Comparison of ENCODE assay signal across 2 cellular contexts in genomic region chr3:122572940-122573412, GRCh38.
A peak's percentile ranks its signal among the peaks of the same experiment; 100 is the strongest.
TF ChIP-seq lines count a peak whose summit lies in the region.

No MANE protein-coding gene starts in this region.

TF ChIP-seq in HEK293, 187 proteins besides CTCF, POLR2A, EP300 and RAD21 (continues in another document):
- peak; percentile 55; the same call in 1 of the 2 replicates for TF ChIP-seq ZNF398 (tag by site-specific recombination; IDR thresholded peaks at IDR 0.05)
- TF ChIP-seq WT1 (tag by site-specific recombination; IDR thresholded peaks at IDR 0.05), result peak; percentile 65; the same call in 1 of the 2 replicates
- TF ChIP-seq SP3 (tag by site-specific recombination; IDR thresholded peaks at IDR 0.05), result no peak; the same call in 1 of the 2 replicates
- no peak for TF ChIP-seq ZNF302 (tag by site-specific recombination; IDR thresholded peaks at IDR 0.05; ENCODE audit: low read depth)
- TF ChIP-seq KLF9 (tag by site-specific recombination; IDR thresholded peaks at IDR 0.05; ENCODE audit: low read depth), result no peak
- TF ChIP-seq INSM2 (tag by site-specific recombination; IDR thresholded peaks at IDR 0.05), result no peak
- no peak for TF ChIP-seq ZNF501 (tag by site-specific recombination; IDR thresholded peaks at IDR 0.05)
- no peak for TF ChIP-seq SETDB1 (IDR thresholded peaks at IDR 0.05; ENCODE audit: insufficient read length, low read length)
- TF ChIP-seq ZNF785 (tag by site-specific recombination; IDR thresholded peaks at IDR 0.05), result no peak
- TF ChIP-seq PRDM1 (tag by site-specific recombination; IDR thresholded peaks at IDR 0.05), result no peak
- TF ChIP-seq ZNF670 (tag by site-specific recombination; IDR thresholded peaks at IDR 0.05; ENCODE audit: low read depth), result no peak
- peak; percentile 76 for TF ChIP-seq PRDM10 (tag by site-specific recombination; IDR thresholded peaks at IDR 0.05)
- TF ChIP-seq ZNF488 (tag by site-specific recombination; IDR thresholded peaks at IDR 0.05), result no peak
- TF ChIP-seq ZNF558 (tag by site-specific recombination; IDR thresholded peaks at IDR 0.05), result no peak
- TF ChIP-seq ZNF24 (tag by site-specific recombination; IDR thresholded peaks at IDR 0.05), result peak; percentile 70
- no peak for TF ChIP-seq ZNF354C (tag by site-specific recombination; IDR thresholded peaks at IDR 0.05; ENCODE audit: borderline replicate concordance, low read depth)
- no peak for TF ChIP-seq KLF10 (tag by site-specific recombination; IDR thresholded peaks at IDR 0.05)
- no peak for TF ChIP-seq ZNF26 (tag by site-specific recombination; IDR thresholded peaks at IDR 0.05)
- peak; percentile 50 for TF ChIP-seq ZNF341 (tag by site-specific recombination; IDR thresholded peaks at IDR 0.05; ENCODE audit: low read depth)
- no peak for TF ChIP-seq OVOL3 (tag by site-specific recombination; IDR thresholded peaks at IDR 0.05)
- no peak for TF ChIP-seq ZNF549 (tag by site-specific recombination; IDR thresholded peaks at IDR 0.05)
- no peak for TF ChIP-seq ZBTB8A (tag by site-specific recombination; IDR thresholded peaks at IDR 0.05)
- no peak for TF ChIP-seq ZBTB1 (tag by site-specific recombination; IDR thresholded peaks at IDR 0.05)

TF ChIP-seq in endothelial cell of umbilical vein, 7 proteins besides CTCF, POLR2A, EP300 and RAD21 (continued from another document):
- TF ChIP-seq GATA2 (IDR thresholded peaks at IDR 0.05; ENCODE audit: insufficient read depth, insufficient read length, low read depth, low read length), result no peak
- peak; percentile 66 for TF ChIP-seq JUN (IDR thresholded peaks at IDR 0.05; ENCODE audit: borderline replicate concordance, insufficient read depth, insufficient read length, low read depth)
